8 cellular contexts compared by ENCODE assay signal in genomic region chr10:12194752-12195271, GRCh38. TPM values are rescaled to one million over a fixed set of nuclear protein-coding genes. Genes with fewer than 3 reads are reported as not detected.
DNase-seq lines count a peak whose midpoint lies in the region; ATAC-seq and TF ChIP-seq lines count a peak whose summit lies in the region.

No MANE protein-coding gene starts in this region.

- DNase-seq in SK-N-MC (ENCODE audit: low read depth, low spot score): no peak
- DNase-seq in brain microvascular endothelial cell: peak; percentile 51
- DNase-seq in GM13977 (ENCODE audit: low spot score): no peak

- peak overlapping the region; percentile 94 for H3K9ac ChIP-seq in SK-N-MC (ENCODE audit: insufficient read length)
- H3K9ac ChIP-seq in iPS-18a (ENCODE audit: low read length): peak overlapping the region; percentile 80
- H3K9ac ChIP-seq in skeletal muscle tissue (ENCODE audit: low read depth in 1 of 3, low read length in 3 of 3): peak overlapping the region; percentile 93 to 98 (median 96)

- ATAC-seq in GM21723 (IDR thresholded peaks at IDR 0.05; ENCODE audit: unreplicated experiment): peak; percentile 27
- ATAC-seq in HG02852 (IDR thresholded peaks at IDR 0.05; ENCODE audit: unreplicated experiment): no peak
- no peak for ATAC-seq in GM19463 (IDR thresholded peaks at IDR 0.05; ENCODE audit: unreplicated experiment)

- TF ChIP-seq CTCF in brain microvascular endothelial cell (IDR thresholded peaks at IDR 0.05; ENCODE audit: low read depth, low read length, missing control alignments): no peak
- TF ChIP-seq CTCF in GM13977 (IDR thresholded peaks at IDR 0.05; ENCODE audit: extremely low read depth, insufficient read depth, missing control alignments): no peak

- no peaks in the 10 kb centered on the region for H3K9me3 ChIP-seq in SK-N-MC (ENCODE audit: low read depth, low read length)
- no peaks in the 10 kb centered on the region for H3K9me3 ChIP-seq in iPS-18a (ENCODE audit: control insufficient read depth, low read depth, low read length)
- no peaks in the 10 kb centered on the region for H3K9me3 ChIP-seq in skeletal muscle tissue (ENCODE audit: control insufficient read depth in 3 of 3, low read length in 3 of 3)

- H3K27ac ChIP-seq in SK-N-MC (0 out of 2 replicates have a peak overlapping the region, but pooled peaks have one; percentile 95), brain microvascular endothelial cell (peak overlapping the region; percentile 95), iPS-18a (ENCODE audit: low read length) (no peak overlapping the region), skeletal muscle tissue (ENCODE audit: low read depth, low read length) (peak overlapping the region; percentile 93)

- peaks cover 5% of the 10 kb centered on the region for H3K4me1 ChIP-seq in iPS-18a (ENCODE audit: control insufficient read depth, low read depth, low read length)
- peaks cover 10 to 25% (median 22%) of the 10 kb centered on the region in 3 donors for H3K4me1 ChIP-seq in skeletal muscle tissue (ENCODE audit: control insufficient read depth in 3 of 3, insufficient read depth in 3 of 3, low read length in 3 of 3)

- H3K27me3 ChIP-seq in brain microvascular endothelial cell (replicated peaks) (no peaks in the 10 kb centered on the region), iPS-18a (ENCODE audit: control insufficient read depth, insufficient read depth, low read length) (no peaks in the 10 kb centered on the region), skeletal muscle tissue (ENCODE audit: control insufficient read depth in 3 of 3, insufficient read depth in 3 of 3, low read length in 3 of 3) (no peaks in the 10 kb centered on the region)

- in situ Hi-C loops in brain microvascular endothelial cell (cut with HindIII; ENCODE audit: low pct_ligation_motif_present, low sequenced_read_pairs): no loop called here
- in situ Hi-C loops in GM13977 (cut with MboI; ENCODE audit: low pct_unique_long_range_greater_than_20kb, low sequenced_read_pairs, unreplicated experiment): no loop called here

- H3K4me3 ChIP-seq in SK-N-MC (peak overlapping the region; percentile 91), brain microvascular endothelial cell (ENCODE audit: low read depth, low read length) (peak overlapping the region; percentile 99), iPS-18a (ENCODE audit: low read length) (peak overlapping the region; percentile 88), skeletal muscle tissue (ENCODE audit: low read length in 3 of 3) (peak overlapping the region; percentile 98 to 99 (median 98))

- peaks cover 7% of the 10 kb centered on the region for H3K36me3 ChIP-seq in SK-N-MC (ENCODE audit: insufficient read depth, low read length)
- H3K36me3 ChIP-seq in brain microvascular endothelial cell (replicated peaks): peaks cover 6% of the 10 kb centered on the region
- peaks cover 12% of the 10 kb centered on the region for H3K36me3 ChIP-seq in iPS-18a (ENCODE audit: control insufficient read depth, low read depth, low read length)
- H3K36me3 ChIP-seq in skeletal muscle tissue (ENCODE audit: control insufficient read depth in 3 of 3, insufficient read depth in 3 of 3, low read length in 3 of 3): peaks cover 0 to 8% (median 5%) of the 10 kb centered on the region in 3 donors

RNA-seq across cellular contexts. Expression of gene NUDT5, which starts 0.9 kb away (rescaled TPM):
- total RNA-seq in skeletal muscle tissue: 15.7 TPM

RNA-seq across cellular contexts. Expression of gene CDC123, which starts 1.2 kb away (rescaled TPM):
- 84.5 TPM for total RNA-seq in skeletal muscle tissue
